Comparison of ENCODE assay signal across 15 cellular contexts in the genomic region with DNA sequence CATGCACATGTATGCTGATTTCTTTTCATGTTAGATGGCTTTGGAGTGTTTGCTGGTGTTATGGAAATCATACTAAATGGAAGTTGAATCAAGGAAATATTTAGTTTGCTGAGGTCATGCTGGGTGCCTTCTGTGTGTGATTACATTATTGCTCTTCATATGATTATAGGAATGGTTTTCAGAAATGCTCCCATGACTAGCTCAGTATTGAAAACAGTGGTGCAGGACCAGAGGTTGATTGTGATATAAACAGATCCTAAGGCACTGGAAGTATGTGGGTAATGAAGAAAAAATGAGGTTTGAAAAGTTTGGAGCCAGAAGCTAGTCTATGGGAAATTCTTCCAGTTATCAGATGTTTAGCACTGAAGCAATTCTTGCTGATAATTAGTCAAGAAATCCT.
DNase-seq lines count a peak whose midpoint lies in the region; ATAC-seq and TF ChIP-seq lines count a peak whose summit lies in the region.
"Had no signal": no experiment of that assay in that cellular context is flagged by ENCODE, and none has a peak within 500 bp of the region (broad histone marks: within the 10 kb centered on the region; RNA-seq: fewer than 3 reads in every experiment).

No MANE protein-coding gene starts in this region.

- H3K9me3 ChIP-seq in body of pancreas (peaks cover 0 to 3% (median 0%) of the 10 kb centered on the region in 3 donors), neuronal stem cell (replicated peaks in 1 of 2; ENCODE audit: control insufficient read depth in 2 of 2, insufficient read depth in 1 of 2, low read depth in 1 of 2, low read length in 2 of 2) (no peaks in the 10 kb centered on the region)

- H3K23ac ChIP-seq in neuronal stem cell (ENCODE audit: low read depth, low read length, poor library complexity): no peak overlapping the region

- TF ChIP-seq POLR2A in body of pancreas (IDR thresholded peaks at IDR 0.05): no peak

- H3K18ac ChIP-seq in neuronal stem cell (ENCODE audit: low read length): no peak overlapping the region

- H3K79me1 ChIP-seq in neuronal stem cell (ENCODE audit: low read depth, low read length): no peaks in the 10 kb centered on the region

- no peak overlapping the region for H2AK5ac ChIP-seq in neuronal stem cell (ENCODE audit: low read depth, low read length)

- no peak overlapping the region for H3K27ac ChIP-seq in GM23338 (ENCODE audit: low read depth)
- peak overlapping the region; percentile 76 for H3K27ac ChIP-seq in KMS-11
- peak overlapping the region in 3 of 4 donors; percentile 82 to 87 (median 86) for H3K27ac ChIP-seq in body of pancreas
- no peak overlapping the region for H3K27ac ChIP-seq in neuronal stem cell (replicated peaks; ENCODE audit: low read length)
- H3K27ac ChIP-seq: GM23248 had no signal

- peaks cover 15% of the 10 kb centered on the region for H3K4me1 Mint-ChIP-seq in GM23338
- H3K4me1 Mint-ChIP-seq: CD4-positive, alpha-beta memory T cell had no signal

- no peak overlapping the region for H3K27ac Mint-ChIP-seq in GM23338
- H3K27ac Mint-ChIP-seq: CD4-positive, alpha-beta memory T cell; HFFc6 had no signal

- peaks cover 5% of the 10 kb centered on the region; the same call in 1 of the 2 replicates for H3K4me1 ChIP-seq in GM23338 (ENCODE audit: insufficient read depth)
- peaks cover 19% of the 10 kb centered on the region for H3K4me1 ChIP-seq in KMS-11 (ENCODE audit: low read depth, poor library complexity, severe bottlenecking)
- peaks cover 16% of the 10 kb centered on the region for H3K4me1 ChIP-seq in body of pancreas
- peaks cover 0 to 7% of the 10 kb centered on the region in 2 donors for H3K4me1 ChIP-seq in neuronal stem cell (ENCODE audit: control insufficient read depth in 2 of 2, insufficient read depth in 1 of 2, low read depth in 1 of 2, low read length in 2 of 2)

- H3K27me3 ChIP-seq in GM23338 (ENCODE audit: insufficient read depth) (no peaks in the 10 kb centered on the region), KMS-11 (ENCODE audit: insufficient read depth, low read depth) (no peaks in the 10 kb centered on the region), body of pancreas (no peaks in the 10 kb centered on the region), neuronal stem cell (ENCODE audit: control insufficient read depth in 3 of 3, insufficient read depth in 3 of 3, low read depth in 1 of 3, low read length in 3 of 3) (no peaks in the 10 kb centered on the region)

- H2BK120ac ChIP-seq in neuronal stem cell (ENCODE audit: low read depth, low read length): no peak overlapping the region

- H3K9me2 ChIP-seq in GM23338 (ENCODE audit: insufficient read depth): no peaks in the 10 kb centered on the region

- no peak overlapping the region for H2BK15ac ChIP-seq in neuronal stem cell (ENCODE audit: low read length)

- TF ChIP-seq CTCF in GM23338 (conservative IDR thresholded peaks at IDR 0.05; ENCODE audit: low read depth in 2 of 2) (no peak), KMS-11 (conservative IDR thresholded peaks at IDR 0.05; ENCODE audit: low read depth, low read length) (no peak), body of pancreas (IDR thresholded peaks at IDR 0.05) (no peak)

- H3K4ac ChIP-seq in neuronal stem cell (ENCODE audit: low read length): no peak overlapping the region

- ATAC-seq in GM23338 (no peak), body of pancreas (no peak), HG03354 (IDR thresholded peaks at IDR 0.05; ENCODE audit: poor library complexity, severe bottlenecking, unreplicated experiment) (no peak)

- no peak overlapping the region for H4K91ac ChIP-seq in neuronal stem cell (ENCODE audit: low read depth, low read length, poor library complexity)

- H3F3A ChIP-seq in GM23338 (replicated peaks; ENCODE audit: low read depth): no peaks in the 10 kb centered on the region

- H3K36me3 ChIP-seq in GM23338 (ENCODE audit: insufficient read depth) (no peaks in the 10 kb centered on the region), KMS-11 (ENCODE audit: insufficient read depth) (no peaks in the 10 kb centered on the region), body of pancreas (replicated peaks in 1 of 2; ENCODE audit: insufficient read depth in 1 of 2, low read depth in 2 of 2) (no peaks in the 10 kb centered on the region), neuronal stem cell (replicated peaks in 1 of 2; ENCODE audit: control insufficient read depth in 2 of 2, insufficient read depth in 2 of 2, low read length in 2 of 2) (no peaks in the 10 kb centered on the region)

- no peaks in the 10 kb centered on the region for H3K36me3 Mint-ChIP-seq in GM23338 (ENCODE audit: low read depth)
- H3K36me3 Mint-ChIP-seq: CD4-positive, alpha-beta memory T cell had no signal

- H3K79me2 ChIP-seq in GM23338 (replicated peaks; ENCODE audit: insufficient read depth) (no peaks in the 10 kb centered on the region), KMS-11 (ENCODE audit: insufficient read depth, low read depth) (no peaks in the 10 kb centered on the region)

- peaks cover 2% of the 10 kb centered on the region; the same call in 2 of the 3 replicates for H3K9me3 Mint-ChIP-seq in GM23338
- H3K9me3 Mint-ChIP-seq: HFFc6 had no signal

- H2BK5ac ChIP-seq in neuronal stem cell (ENCODE audit: low read length): no peak overlapping the region

- peak overlapping the region; percentile 17; the same call in 1 of the 2 replicates for H2AFZ ChIP-seq in GM23338
- H2AFZ ChIP-seq in KMS-11 (ENCODE audit: low read depth): peak overlapping the region; percentile 84
- peak overlapping the region; percentile 85 for H2AFZ ChIP-seq in neuronal stem cell (ENCODE audit: low read length)
- H2AFZ ChIP-seq: GM23248 had no signal

- H4K20me1 ChIP-seq in GM23338 (replicated peaks; ENCODE audit: insufficient read depth): no peaks in the 10 kb centered on the region
- no peaks in the 10 kb centered on the region for H4K20me1 ChIP-seq in KMS-11 (ENCODE audit: insufficient read depth)

- H2BK12ac ChIP-seq in neuronal stem cell (ENCODE audit: low read length): no peak overlapping the region

- DNase-seq in GM23338 (ENCODE audit: low spot score) (no peak), body of pancreas (no peak), neuronal stem cell (ENCODE audit: low spot score) (no peak), NCI-H2081 treated with DMSO at 0.1 percent for 48 hours (lab: John Stamatoyannopoulos, UW) (no peak), DMS53 (lab: John Stamatoyannopoulos, UW) (no peak)
- DNase-seq: C1 segment of cervical spinal cord; Calu3; CD4-positive, alpha-beta memory T cell; COR-L47; DND-41; GM23248; H9; HFFc6 had no signal

- peaks cover 3% of the 10 kb centered on the region for H3K27me3 Mint-ChIP-seq in GM23338 (ENCODE audit: insufficient read depth, low read depth, poor library complexity)

- H3K9ac ChIP-seq in KMS-11 (no peak overlapping the region), neuronal stem cell (ENCODE audit: low read depth, low read length, poor library complexity) (no peak overlapping the region)
- H3K9ac ChIP-seq: GM23248 had no signal

- H3K4me3 ChIP-seq in GM23338 (no peak overlapping the region), KMS-11 (IDR thresholded peaks at IDR 0.05; ENCODE audit: insufficient read depth, low read depth, low read length) (no peak overlapping the region), body of pancreas (no peak overlapping the region), neuronal stem cell (ENCODE audit: low read length in 2 of 2) (no peak overlapping the region)
- H3K4me3 ChIP-seq: GM23248 had no signal

- H3K4me3 Mint-ChIP-seq in GM23338: no peak overlapping the region
- H3K4me3 Mint-ChIP-seq: CD4-positive, alpha-beta memory T cell; HFFc6 had no signal

- intact Hi-C loops in body of pancreas (cut with DNase I): no loop called here

- H3K14ac ChIP-seq in neuronal stem cell (ENCODE audit: low read length): no peak overlapping the region

- no peak overlapping the region for H4K8ac ChIP-seq in neuronal stem cell (ENCODE audit: low read depth, low read length)

- no peak overlapping the region for H3K4me2 ChIP-seq in GM23338
- no peak overlapping the region for H3K4me2 ChIP-seq in KMS-11
- H3K4me2 ChIP-seq in neuronal stem cell (ENCODE audit: insufficient read depth, low read length, poor library complexity, severe bottlenecking): no peak overlapping the region

Comparison
In these comparisons a context has a peak if more than half of its experiments do, and no peak if none do; other contexts are left out.
1. H2AFZ ChIP-seq: peak in every context shown above with its lines; median percentile 85 in neuronal stem cell; 84 in KMS-11; 17 in GM23338.
2. H3K27ac ChIP-seq: peak in KMS-11 (single experiment) and body of pancreas (3 of 4); none in GM23338 (single experiment) and neuronal stem cell (single experiment).